Comparison of ENCODE assay signal across 18 cellular contexts in genomic region chr1:19079541-19079940, GRCh38.
DNase-seq lines count a peak whose midpoint lies in the region; ATAC-seq and TF ChIP-seq lines count a peak whose summit lies in the region.
"Had no signal": no experiment of that assay in that cellular context is flagged by ENCODE, and none has a peak within 500 bp of the region (broad histone marks: within the 10 kb centered on the region; RNA-seq: fewer than 3 reads in every experiment).

No MANE protein-coding gene starts in this region.

- H3K4me3 Mint-ChIP-seq in CD4-positive, CD25-positive, alpha-beta regulatory T cell: peak overlapping the region in 1 of 4 donors; percentile 47
- H3K4me3 Mint-ChIP-seq: immature natural killer cell; natural killer cell treated with Interleukin-12 subunit alpha and Interleukin-12 subunit beta and Interleukin-15 and Interleukin-18, amount 100 ng/mL, for 72 hours had no signal

- H3K79me1 ChIP-seq in mesendoderm (ENCODE audit: low read length): no peaks in the 10 kb centered on the region

- no peak overlapping the region for H2BK5ac ChIP-seq in mesendoderm (ENCODE audit: low read length)

- peaks cover 16% of the 10 kb centered on the region for H3K4me1 ChIP-seq in CD4-positive, CD25-positive, alpha-beta regulatory T cell (ENCODE audit: control insufficient read depth, insufficient read depth, low read length, poor library complexity, severe bottlenecking)
- H3K4me1 ChIP-seq in liver (ENCODE audit: control insufficient read depth in 4 of 4, insufficient read depth in 4 of 4, low read length in 3 of 4) (peaks cover 23 to 59% (median 55%) of the 10 kb centered on the region in 4 donors), mesendoderm (ENCODE audit: control insufficient read depth, low read depth, low read length) (no peaks in the 10 kb centered on the region)

- peak overlapping the region; percentile 1 to 88 (median 29) for H3K27ac Mint-ChIP-seq in CD4-positive, CD25-positive, alpha-beta regulatory T cell
- H3K27ac Mint-ChIP-seq: immature natural killer cell; natural killer cell treated with Interleukin-12 subunit alpha and Interleukin-12 subunit beta and Interleukin-15 and Interleukin-18, amount 100 ng/mL, for 72 hours had no signal

- H3K9me3 ChIP-seq in CD4-positive, CD25-positive, alpha-beta regulatory T cell (ENCODE audit: control insufficient read depth in 2 of 2, low read length in 2 of 2): no peaks in the 10 kb centered on the region
- no peaks in the 10 kb centered on the region for H3K9me3 ChIP-seq in liver (ENCODE audit: control insufficient read depth in 4 of 4, low read length in 3 of 4)

- TF ChIP-seq RAD21 in liver (IDR thresholded peaks at IDR 0.05): no peak

- no peaks in the 10 kb centered on the region for H3K27me3 Mint-ChIP-seq in CD4-positive, CD25-positive, alpha-beta regulatory T cell
- H3K27me3 Mint-ChIP-seq: natural killer cell treated with Interleukin-12 subunit alpha and Interleukin-12 subunit beta and Interleukin-15 and Interleukin-18, amount 100 ng/mL, for 72 hours had no signal

- WGBS in liver: 35% methylated on average over 11 of the region's 11 CpGs
- no CpG with 5 or more reads among the region's 11 CpGs for WGBS in mesendoderm (ENCODE audit: extremely low coverage, insufficient coverage, low lambda C conversion rate)

- H3K4me3 ChIP-seq in CD4-positive, CD25-positive, alpha-beta regulatory T cell (ENCODE audit: low read depth, low read length): no peak overlapping the region
- H3K4me3 ChIP-seq in liver (ENCODE audit: low read depth in 1 of 3, low read length in 3 of 3): no peak overlapping the region
- no peak overlapping the region for H3K4me3 ChIP-seq in skin epidermis
- H3K4me3 ChIP-seq in mesendoderm (ENCODE audit: low read length): no peak overlapping the region
- H3K4me3 ChIP-seq: cardiac muscle cell had no signal

- H3K4ac ChIP-seq in mesendoderm (ENCODE audit: low read depth, low read length): no peak overlapping the region

- no peak for DNase-seq in CD4-positive, CD25-positive, alpha-beta regulatory T cell
- DNase-seq in astrocyte of the hippocampus (ENCODE audit: low read depth, low spot score) (peak; percentile 36), AG08395 (ENCODE audit: low spot score) (no peak), mesendoderm (no peak), MV-4-11 (lab: John Stamatoyannopoulos, UW) (no peak)
- no peak for DNase-seq in activated effector memory CD4-positive, alpha-beta T cell treated with Interleukin-2 at 50 U/mL for 16 hours
- DNase-seq: activated CD4-positive, alpha-beta T cell treated with anti-CD3 and anti-CD28 coated beads for 1 hour; immature natural killer cell; NCI-H1048; NCI-H2081; NCI-H510A treated with DMSO at 0.1 percent for 48 hours; OCI-M1; stimulated activated CD4-positive, alpha-beta T cell treated with anti-CD3 and anti-CD28 coated beads, Interleukin-15, amount 100 ng/mL, for 24 hours; stimulated activated naive CD8-positive, alpha-beta T cell treated with anti-CD3 and anti-CD28 coated beads, Interleukin-15, Interleukin-2, amounts not matched to agents 100 U/mL and 50 U/mL, for 24 hours had no signal

- no peaks in the 10 kb centered on the region for H3K9me3 Mint-ChIP-seq in CD4-positive, CD25-positive, alpha-beta regulatory T cell
- H3K9me3 Mint-ChIP-seq: immature natural killer cell; natural killer cell treated with Interleukin-12 subunit alpha and Interleukin-12 subunit beta and Interleukin-15 and Interleukin-18, amount 100 ng/mL, for 72 hours had no signal

- H3K36me3 ChIP-seq in CD4-positive, CD25-positive, alpha-beta regulatory T cell (ENCODE audit: control insufficient read depth, insufficient read depth, low read length): peaks cover 89% of the 10 kb centered on the region
- H3K36me3 ChIP-seq in liver (ENCODE audit: control insufficient read depth in 4 of 4, insufficient read depth in 3 of 4, low read depth in 1 of 4, low read length in 3 of 4) (peaks cover 7 to 48% (median 36%) of the 10 kb centered on the region in 4 donors), mesendoderm (ENCODE audit: control insufficient read depth, insufficient read depth, low read length) (peaks cover 30% of the 10 kb centered on the region)

- peaks cover 0 to 25% (median 11%) of the 10 kb centered on the region in 4 donors for H3K4me1 Mint-ChIP-seq in CD4-positive, CD25-positive, alpha-beta regulatory T cell

- H3K23ac ChIP-seq in mesendoderm (ENCODE audit: low read length): no peak overlapping the region

- H3K9ac ChIP-seq in liver (ENCODE audit: low read depth in 1 of 2, low read length in 2 of 2) (peak overlapping the region in 1 of 2 donors; percentile 1), mesendoderm (ENCODE audit: low read length) (no peak overlapping the region)

- no peak overlapping the region for H2BK15ac ChIP-seq in mesendoderm (replicated peaks; ENCODE audit: low read depth)

- H3K4me2 ChIP-seq in mesendoderm (ENCODE audit: low read length): no peak overlapping the region

- no peak overlapping the region for H2AK5ac ChIP-seq in mesendoderm (ENCODE audit: low read length)

- no peak for TF ChIP-seq CTCF in liver (IDR thresholded peaks at IDR 0.05; ENCODE audit: low read depth, low read length, missing input control)

- peaks cover 76% of the 10 kb centered on the region for H3K36me3 Mint-ChIP-seq in CD4-positive, CD25-positive, alpha-beta regulatory T cell

- H2BK120ac ChIP-seq in mesendoderm (ENCODE audit: low read depth, low read length): no peak overlapping the region

- no peaks in the 10 kb centered on the region for H3K79me2 ChIP-seq in mesendoderm (ENCODE audit: control insufficient read depth, insufficient read depth, low read length)

- H4K5ac ChIP-seq in mesendoderm (ENCODE audit: low read length): no peak overlapping the region

- no peaks in the 10 kb centered on the region for H3K27me3 ChIP-seq in CD4-positive, CD25-positive, alpha-beta regulatory T cell (ENCODE audit: control insufficient read depth, insufficient read depth, low read length)
- H3K27me3 ChIP-seq in liver (ENCODE audit: control insufficient read depth in 4 of 4, insufficient read depth in 4 of 4, low read length in 3 of 4) (no peaks in the 10 kb centered on the region), mesendoderm (ENCODE audit: insufficient read depth, low read length, poor library complexity) (no peaks in the 10 kb centered on the region)
- H3K27me3 ChIP-seq: cardiac muscle cell had no signal

- ATAC-seq in CD4-positive, CD25-positive, alpha-beta regulatory T cell (ENCODE audit: low read depth in 2 of 2): no peak
- ATAC-seq: natural killer cell treated with Interleukin-12 subunit alpha and Interleukin-12 subunit beta and Interleukin-15 and Interleukin-18, amount 100 ng/mL, for 72 hours; stimulated activated naive CD8-positive, alpha-beta T cell treated with anti-CD3 and anti-CD28 coated beads, Interleukin-15, Interleukin-2, amounts not matched to agents 100 U/mL and 50 U/mL, for 24 hours had no signal

- no peak overlapping the region for H3K27ac ChIP-seq in CD4-positive, CD25-positive, alpha-beta regulatory T cell (ENCODE audit: insufficient read depth, low read length, poor library complexity, severe bottlenecking)
- peak overlapping the region; percentile 88 to 90 for H3K27ac ChIP-seq in liver (ENCODE audit: low read depth in 1 of 2, low read length in 2 of 2)
- peak overlapping the region in 14 of 21 experiments; percentile 13 to 86 (median 65) for H3K27ac ChIP-seq in skin epidermis
- no peak overlapping the region for H3K27ac ChIP-seq in mesendoderm (ENCODE audit: low read depth, low read length)
- H3K27ac ChIP-seq: cardiac muscle cell had no signal

- no peak overlapping the region for H3K56ac ChIP-seq in mesendoderm (ENCODE audit: low read length)

- no peak overlapping the region for H4K8ac ChIP-seq in mesendoderm (ENCODE audit: low read depth, low read length)

- no peak overlapping the region for H3K18ac ChIP-seq in mesendoderm (ENCODE audit: low read length)

TF ChIP-seq in liver, 16 proteins besides CTCF, POLR2A, EP300 and RAD21:
- TF ChIP-seq HNF4G (IDR thresholded peaks at IDR 0.05): no peak
- TF ChIP-seq ATF3 (IDR thresholded peaks at IDR 0.05): peak; percentile 46
- no peak for TF ChIP-seq TAF1 (conservative IDR thresholded peaks at IDR 0.05)
- no peak for TF ChIP-seq YY1 (IDR thresholded peaks at IDR 0.05)
- no peak for TF ChIP-seq FOXA1 (IDR thresholded peaks at IDR 0.05)
- TF ChIP-seq REST (IDR thresholded peaks at IDR 0.05): no peak
- no peak for TF ChIP-seq EGR1 (IDR thresholded peaks at IDR 0.05; ENCODE audit: low read depth in 2 of 2)
- TF ChIP-seq MAX (IDR thresholded peaks at IDR 0.05): no peak

Comparison
In these comparisons a context has a peak if more than half of its experiments do, and no peak if none do; other contexts are left out.
1. H3K27ac ChIP-seq: peak in liver (2 of 2) and skin epidermis (14 of 21); none in CD4-positive, CD25-positive, alpha-beta regulatory T cell (single experiment) and mesendoderm (single experiment).